9 cellular contexts compared by ENCODE assay signal in genomic region chr10:30027057-30028005, GRCh38. TPM values are rescaled to one million over a fixed set of nuclear protein-coding genes. Genes with fewer than 3 reads are reported as not detected.
DNase-seq lines count a peak whose midpoint lies in the region; ATAC-seq and TF ChIP-seq lines count a peak whose summit lies in the region.
"Had no signal": no experiment of that assay in that cellular context is flagged by ENCODE, and none has a peak within 500 bp of the region (broad histone marks: within the 10 kb centered on the region; RNA-seq: fewer than 3 reads in every experiment).

No MANE protein-coding gene starts in this region.

- H3K4me3 ChIP-seq in dorsolateral prefrontal cortex (peak overlapping the region in 16 of 59 donors; percentile 4 to 45 (median 14)), ovary (no peak overlapping the region)

- H3K27ac ChIP-seq in dorsolateral prefrontal cortex (peak overlapping the region in 39 of 59 donors; percentile 3 to 82 (median 53)), ovary (no peak overlapping the region)

- peak; percentile 92 for ATAC-seq in GM21423 (IDR thresholded peaks at IDR 0.05; ENCODE audit: unreplicated experiment)

- H3K4me1 ChIP-seq in ovary (ENCODE audit: insufficient read depth), result peaks cover 1% of the 10 kb centered on the region

- TF ChIP-seq POLR2A in ovary (IDR thresholded peaks at IDR 0.05), result no peak

- 53 to 82% (median 62%) methylated on average over 42 of the region's 42 CpGs for WGBS in ovary, 3 donors

- H3K27me3 ChIP-seq in dorsolateral prefrontal cortex (no peaks in the 10 kb centered on the region), ovary (no peaks in the 10 kb centered on the region)

- intact Hi-C loops in dorsolateral prefrontal cortex (cut with DNase I), result no loop called here
- intact Hi-C loops in ovary (cut with DNase I), result no loop called here

- TF ChIP-seq EP300 in ovary (IDR thresholded peaks at IDR 0.05), result no peak

- DNase-seq in ELF-1 (ENCODE audit: low read depth, low spot score), result peak; percentile 49
- DNase-seq in KBM-7, result peak; percentile 92
- peak; percentile 88 for DNase-seq in activated CD4-positive, alpha-beta T cell treated with anti-CD3 and anti-CD28 coated beads for 48 hours
- peak in 1 of 10 donors; percentile 34 for DNase-seq in dorsolateral prefrontal cortex
- peak in 4 of 5 donors; percentile 28 to 45 (median 41) for DNase-seq in ovary
- DNase-seq in GOT3 (lab: John Stamatoyannopoulos, UW), result no peak
- no peak for DNase-seq in superior temporal gyrus (ENCODE audit: extremely low spot score)

- no peaks in the 10 kb centered on the region for H3K9me3 ChIP-seq in ovary

- no peaks in the 10 kb centered on the region for H3K36me3 ChIP-seq in ovary

- in situ Hi-C loops in KBM-7 (cut with MboI; ENCODE audit: low pct_unique_long_range_greater_than_20kb, low sequenced_read_pairs), result no loop called here

- peak in 3 of 56 donors; percentile 19 to 26 (median 24) for TF ChIP-seq CTCF in dorsolateral prefrontal cortex (IDR thresholded peaks at IDR 0.05 in 54 of 56, conservative IDR thresholded peaks at IDR 0.05 in 2 of 56; ENCODE audit: low read depth in 1 of 56, partially characterized antibody in 56 of 56)
- no peak for TF ChIP-seq CTCF in ovary (IDR thresholded peaks at IDR 0.05)

RNA-seq across cellular contexts. Expression of gene JCAD, which starts 32.1 kb away (rescaled TPM):
- 10 to 100 TPM; 15.5 to 74.8 (median 44.0) TPM for total RNA-seq in dorsolateral prefrontal cortex
- total RNA-seq in ovary, result 10 to 100 TPM; 10.4 to 46.5 (median 23.8) TPM
- polyA plus RNA-seq in ovary, result 10 to 100 TPM; 10.0 to 71.7 TPM
- total RNA-seq: M059J had no signal

Comparison
In these comparisons a context has a peak if more than half of its experiments do, and no peak if none do; other contexts are left out.
1. DNase-seq: peak in ELF-1 (single experiment), KBM-7 (single experiment), activated CD4-positive, alpha-beta T cell treated with anti-CD3 and anti-CD28 coated beads for 48 hours (single experiment) and ovary (4 of 5); none in GOT3 (single experiment) and superior temporal gyrus (single experiment).
2. H3K27ac ChIP-seq: peak in dorsolateral prefrontal cortex (39 of 59); none in ovary (0 of 2).